Comparison of ENCODE assay signal across 8 cellular contexts in the genomic region with DNA sequence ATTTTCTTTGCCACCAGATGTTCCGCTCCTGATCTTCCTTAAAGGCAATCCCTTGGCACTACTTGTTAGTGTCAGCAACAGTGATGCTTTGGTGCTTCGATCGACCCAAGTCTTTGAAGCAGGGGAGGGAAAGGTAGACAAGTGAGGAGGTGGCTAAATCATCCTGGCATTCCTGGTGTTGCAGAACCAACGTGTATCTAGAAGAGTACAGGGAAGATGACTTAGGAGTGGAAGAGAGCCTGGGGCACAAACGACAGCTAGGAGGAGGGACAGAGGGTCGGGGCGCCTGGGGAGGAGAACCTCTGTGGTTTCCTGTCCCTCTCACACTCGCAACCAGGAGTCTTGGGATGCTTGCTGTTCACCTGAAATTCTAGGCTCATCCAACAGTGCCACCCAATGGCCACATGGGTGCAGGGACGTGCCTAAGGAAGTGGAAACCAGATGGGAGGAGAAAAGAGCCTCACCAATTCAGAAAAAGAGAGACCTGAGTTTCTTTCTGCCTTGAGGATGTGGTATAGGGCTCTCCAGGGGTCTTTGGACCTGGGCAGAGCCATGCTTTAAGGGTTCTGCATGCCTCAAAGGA. TPM values are rescaled to one million over a fixed set of nuclear protein-coding genes. Genes with fewer than 3 reads are reported as not detected.
DNase-seq lines count a peak whose midpoint lies in the region; ATAC-seq and TF ChIP-seq lines count a peak whose summit lies in the region.

No MANE protein-coding gene starts in this region.

- TF ChIP-seq CTCF in fibroblast of villous mesenchyme (IDR thresholded peaks at IDR 0.05; ENCODE audit: insufficient read depth, low read depth, low read length) = peak; percentile 81

- peak; percentile 79 for DNase-seq in COR-L47 (lab: John Stamatoyannopoulos, UW)
- peak; percentile 68 for DNase-seq in HT-29 (ENCODE audit: low spot score)
- DNase-seq in NCI-H82 (lab: John Stamatoyannopoulos, UW) = peak; percentile 79
- DNase-seq in activated T-cell treated with anti-CD3 and anti-CD28 coated beads, Interleukin-2, amount 50 U/mL, for 4 hours = peak; percentile 41
- peak; percentile 59 for DNase-seq in fibroblast of villous mesenchyme (ENCODE audit: low read depth)
- DNase-seq in occipital lobe (lab: John Stamatoyannopoulos, UW) = peak; percentile 80

- no peak overlapping the region for H3K4me3 ChIP-seq in fibroblast of villous mesenchyme (ENCODE audit: low read depth, low read length)

- peak in 1 of 2 donors; percentile 52 for ATAC-seq in activated T-cell treated with anti-CD3 and anti-CD28 coated beads, Interleukin-2, amount 50 U/mL, for 4 hours
- ATAC-seq in HG02623 (IDR thresholded peaks at IDR 0.05; ENCODE audit: unreplicated experiment) (no peak), HG03025 (IDR thresholded peaks at IDR 0.05; ENCODE audit: low FRiP score, unreplicated experiment) (no peak)

- H3K27me3 Mint-ChIP-seq in activated T-cell treated with anti-CD3 and anti-CD28 coated beads, Interleukin-2, amount 50 U/mL, for 4 hours (ENCODE audit: low read depth) = no peaks in the 10 kb centered on the region

- H3K4me3 Mint-ChIP-seq in activated T-cell treated with anti-CD3 and anti-CD28 coated beads, Interleukin-2, amount 50 U/mL, for 4 hours = no peak overlapping the region

- peaks cover 34% of the 10 kb centered on the region for H3K4me1 Mint-ChIP-seq in activated T-cell treated with anti-CD3 and anti-CD28 coated beads, Interleukin-2, amount 50 U/mL, for 4 hours (ENCODE audit: low read depth)

- peaks cover 3% of the 10 kb centered on the region for H3K36me3 Mint-ChIP-seq in activated T-cell treated with anti-CD3 and anti-CD28 coated beads, Interleukin-2, amount 50 U/mL, for 4 hours (ENCODE audit: insufficient read depth)

- no peaks in the 10 kb centered on the region for H3K9me3 Mint-ChIP-seq in activated T-cell treated with anti-CD3 and anti-CD28 coated beads, Interleukin-2, amount 50 U/mL, for 4 hours

RNA-seq across cellular contexts. Expression of a gene that starts 9.5 kb away (rescaled TPM):
- total RNA-seq in HT-29 (2014; rRNA removed; shearing (Covaris generic)) = not detected in 2 replicates
- total RNA-seq in activated T-cell treated with anti-CD3 and anti-CD28 coated beads, Interleukin-2, amount 50 U/mL, for 4 hours = under 1 TPM; 0.19 to 0.25 (median 0.24) TPM
- under 0.01 TPM in 1 of 2 replicates, not detected in the other for total RNA-seq in fibroblast of villous mesenchyme
- 7.0 TPM for total RNA-seq in occipital lobe

RNA-seq across cellular contexts. Expression of a gene that starts 59.1 kb away (rescaled TPM):
- not detected in 2 replicates for total RNA-seq in HT-29 (2014; rRNA removed; shearing (Covaris generic))
- total RNA-seq in activated T-cell treated with anti-CD3 and anti-CD28 coated beads, Interleukin-2, amount 50 U/mL, for 4 hours = 10 to 100 TPM; 23.8 to 32.3 (median 27.4) TPM
- total RNA-seq in fibroblast of villous mesenchyme = under 0.01 and 0.64 TPM in 2 replicates
- total RNA-seq in occipital lobe = 34.3 TPM

Comparison
In these comparisons a context has a peak if more than half of its experiments do, and no peak if none do; other contexts are left out.
1. RNA of a gene that starts 59.1 kb away (total RNA-seq): 34.3 TPM in occipital lobe (single experiment) and 23.8 to 32.3 TPM in activated T-cell treated with anti-CD3 and anti-CD28 coated beads, Interleukin-2, amount 50 U/mL, for 4 hours; not detected in HT-29 and under 0.01 to 0.64 TPM in fibroblast of villous mesenchyme; every median in the first group is over 10 times any median in the second.
2. Peak in every context shown above with its lines, with median percentiles within 50 percentile points of each other: DNase-seq.